ENCODE assay signal across 8 cellular contexts in genomic region chr16:4477966-4478365, GRCh38. TPM values are rescaled to one million over a fixed set of nuclear protein-coding genes. Genes with fewer than 3 reads are reported as not detected.
DNase-seq lines count a peak whose midpoint lies in the region; TF ChIP-seq lines count a peak whose summit lies in the region.

No MANE protein-coding gene starts in this region.

- peak overlapping the region; percentile 77 for H3K27ac Mint-ChIP-seq in activated naive CD4-positive, alpha-beta T cell treated with anti-CD3 and anti-CD28 coated beads, Interleukin-2, amount 50 U/mL, for 24 hours

- peaks cover 54% of the 10 kb centered on the region for H3K4me1 Mint-ChIP-seq in activated naive CD4-positive, alpha-beta T cell treated with anti-CD3 and anti-CD28 coated beads, Interleukin-2, amount 50 U/mL, for 24 hours

- DNase-seq in activated naive CD4-positive, alpha-beta T cell (lab: John Stamatoyannopoulos, UW) = no peak
- DNase-seq in RKO (ENCODE audit: low spot score) = peak; percentile 74
- DNase-seq in epithelial cell of prostate (ENCODE audit: low read depth, low spot score) = peak; percentile 77
- DNase-seq in thyroid gland = peak in 1 of 2 donors; percentile 16
- DNase-seq in stimulated activated naive CD4-positive, alpha-beta T cell treated with Interleukin-2 at 50 U/mL for 16 hours (lab: John Stamatoyannopoulos, UW) = no peak
- DNase-seq in 8988T = no peak
- DNase-seq in HuH-7 (ENCODE audit: low spot score) = no peak

- H3K9me3 Mint-ChIP-seq in activated naive CD4-positive, alpha-beta T cell treated with anti-CD3 and anti-CD28 coated beads, Interleukin-2, amount 50 U/mL, for 24 hours = no peaks in the 10 kb centered on the region

- H3K4me3 Mint-ChIP-seq in activated naive CD4-positive, alpha-beta T cell treated with anti-CD3 and anti-CD28 coated beads, Interleukin-2, amount 50 U/mL, for 24 hours = peak overlapping the region; percentile 91

- H3K27ac ChIP-seq in epithelial cell of prostate (peak overlapping the region; percentile 92), thyroid gland (peak overlapping the region in 2 of 3 donors; percentile 17 to 70)

- H3K27me3 Mint-ChIP-seq in activated naive CD4-positive, alpha-beta T cell treated with anti-CD3 and anti-CD28 coated beads, Interleukin-2, amount 50 U/mL, for 24 hours = no peaks in the 10 kb centered on the region

- H3K36me3 ChIP-seq in thyroid gland = no peaks in the 10 kb centered on the region

- H3K36me3 Mint-ChIP-seq in activated naive CD4-positive, alpha-beta T cell treated with anti-CD3 and anti-CD28 coated beads, Interleukin-2, amount 50 U/mL, for 24 hours = peaks cover 3% of the 10 kb centered on the region

- H3K27me3 ChIP-seq in thyroid gland = no peaks in the 10 kb centered on the region

- H3K4me3 ChIP-seq in thyroid gland (replicated peaks in 1 of 3) = no peak overlapping the region

- WGBS in thyroid gland, 2 donors = 48 to 58% methylated on average over 2 of the region's 2 CpGs

- H3K9me3 ChIP-seq in thyroid gland = no peaks in the 10 kb centered on the region

- intact Hi-C loops in thyroid gland (cut with DNase I) = no loop called here

- peaks cover 21 to 26% of the 10 kb centered on the region in 2 donors for H3K4me1 ChIP-seq in thyroid gland

- TF ChIP-seq CTCF in thyroid gland (IDR thresholded peaks at IDR 0.05) = peak in 2 of 6 experiments; percentile 10 to 21

- TF ChIP-seq POLR2A in thyroid gland (IDR thresholded peaks at IDR 0.05) = no peak

RNA-seq across cellular contexts. Expression of gene HMOX2, which starts 1.8 kb away (rescaled TPM):
- total RNA-seq in thyroid gland = 10 to 100 TPM; 36.0 to 63.2 (median 50.5) TPM

RNA-seq across cellular contexts. Expression of gene NMRAL1, which starts 3.5 kb away (rescaled TPM):
- total RNA-seq in thyroid gland = 10 to 100 TPM; 40.0 to 88.8 (median 57.6) TPM

RNA-seq across cellular contexts. Expression of gene DNAJA3, which starts 52.3 kb away (rescaled TPM):
- 10 to 100 TPM; 41.0 to 61.0 (median 51.0) TPM for total RNA-seq in thyroid gland

Comparison
In these comparisons a context has a peak if more than half of its experiments do, and no peak if none do; other contexts are left out.
1. DNase-seq: peak in RKO (single experiment) and epithelial cell of prostate (single experiment); none in activated naive CD4-positive, alpha-beta T cell (0 of 4), stimulated activated naive CD4-positive, alpha-beta T cell treated with Interleukin-2 at 50 U/mL for 16 hours (single experiment), 8988T (single experiment) and HuH-7 (single experiment).